ENCODE assay signal across 15 cellular contexts in the genomic region with DNA sequence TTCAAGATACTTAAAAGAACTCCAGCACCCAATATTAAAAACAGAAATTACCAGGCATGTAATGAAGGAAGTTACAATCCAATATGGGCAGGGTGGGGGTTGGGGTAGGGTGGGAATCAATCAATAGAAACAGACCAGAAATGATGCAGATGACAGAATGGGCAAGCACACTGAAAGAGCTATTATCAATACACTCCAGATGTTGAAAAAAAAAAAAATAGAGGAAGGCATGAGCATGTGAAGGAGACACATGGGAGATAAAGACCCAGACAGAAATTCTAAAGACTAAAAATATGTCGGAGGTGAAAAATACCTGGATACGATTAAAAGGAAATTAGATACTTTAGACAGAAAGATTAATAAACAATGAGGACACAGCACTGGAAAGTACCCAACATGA. TPM values are rescaled to one million over a fixed set of nuclear protein-coding genes. Genes with fewer than 3 reads are reported as not detected.
DNase-seq lines count a peak whose midpoint lies in the region; ATAC-seq and TF ChIP-seq lines count a peak whose summit lies in the region.
"Had no signal": no experiment of that assay in that cellular context is flagged by ENCODE, and none has a peak within 500 bp of the region (broad histone marks: within the 10 kb centered on the region; RNA-seq: fewer than 3 reads in every experiment).

No MANE protein-coding gene starts in this region.

- ATAC-seq in activated CD4-positive, alpha-beta T cell treated with anti-CD3 and anti-CD28 coated beads for 36 hours = no peak
- no peak for ATAC-seq in stimulated activated naive CD8-positive, alpha-beta T cell treated with anti-CD3 and anti-CD28 coated beads, Interleukin-15, amount 100 ng/mL, for 72 hours
- no peak for ATAC-seq in central memory CD8-positive, alpha-beta T cell (replicated peaks; ENCODE audit: extremely low read depth, poor library complexity, severe bottlenecking)
- no peak for ATAC-seq in stimulated activated memory B cell treated with anti-CD40 and anti-IgM and Interleukin-4, amounts not matched to agents 10 μg/mL and 1 μg/mL and 100 μg/mL, for 72 hours
- ATAC-seq in HG02981 (IDR thresholded peaks at IDR 0.05; ENCODE audit: unreplicated experiment) = no peak

- DNase-seq in activated CD4-positive, alpha-beta T cell treated with anti-CD3 and anti-CD28 coated beads for 36 hours = no peak
- no peak for DNase-seq in activated CD4-positive, alpha-beta T cell treated with anti-CD3 and anti-CD28 coated beads, Interleukin-2, amount 50 U/mL, for 4 hours
- DNase-seq in stimulated activated naive CD8-positive, alpha-beta T cell treated with anti-CD3 and anti-CD28 coated beads, Interleukin-15, amount 100 ng/mL, for 72 hours = no peak
- no peak for DNase-seq in central memory CD8-positive, alpha-beta T cell (ENCODE audit: low spot score in 2 of 2)
- DNase-seq in CD14-positive monocyte (ENCODE audit: low spot score) = no peak
- DNase-seq: Caco-2, H7, NCI-H1105, NCI-H187, NCI-H446 treated with DMSO at 0.1 percent for 48 hours, NCI-H774 had no signal

- H3K27ac Mint-ChIP-seq in activated CD4-positive, alpha-beta T cell treated with anti-CD3 and anti-CD28 coated beads for 36 hours = peak overlapping the region; percentile 28
- H3K27ac Mint-ChIP-seq in stimulated activated naive CD8-positive, alpha-beta T cell treated with anti-CD3 and anti-CD28 coated beads, Interleukin-15, Interleukin-2, amounts not matched to agents 100 ng/mL and 50 ng/mL, for 24 hours = peak overlapping the region; percentile 13
- peak overlapping the region in 1 of 2 donors; percentile 13 for H3K27ac Mint-ChIP-seq in stimulated activated naive CD8-positive, alpha-beta T cell treated with anti-CD3 and anti-CD28 coated beads, Interleukin-15, amount 100 ng/mL, for 72 hours
- peak overlapping the region; percentile 23 for H3K27ac Mint-ChIP-seq in central memory CD8-positive, alpha-beta T cell (ENCODE audit: low read depth)
- peak overlapping the region; percentile 70 for H3K27ac Mint-ChIP-seq in stimulated activated memory B cell treated with anti-CD40 and anti-IgM and Interleukin-4, amounts not matched to agents 10 μg/mL and 1 μg/mL and 100 μg/mL, for 72 hours
- H3K27ac Mint-ChIP-seq in CD14-positive monocyte = peak overlapping the region in 1 of 7 donors; percentile 41

- no peak overlapping the region for H3K4me3 Mint-ChIP-seq in activated CD4-positive, alpha-beta T cell treated with anti-CD3 and anti-CD28 coated beads for 36 hours
- H3K4me3 Mint-ChIP-seq in stimulated activated naive CD8-positive, alpha-beta T cell treated with anti-CD3 and anti-CD28 coated beads, Interleukin-15, Interleukin-2, amounts not matched to agents 100 ng/mL and 50 ng/mL, for 24 hours = no peak overlapping the region
- H3K4me3 Mint-ChIP-seq in stimulated activated naive CD8-positive, alpha-beta T cell treated with anti-CD3 and anti-CD28 coated beads, Interleukin-15, amount 100 ng/mL, for 72 hours = no peak overlapping the region
- H3K4me3 Mint-ChIP-seq in central memory CD8-positive, alpha-beta T cell = no peak overlapping the region
- no peak overlapping the region for H3K4me3 Mint-ChIP-seq in stimulated activated memory B cell treated with anti-CD40 and anti-IgM and Interleukin-4, amounts not matched to agents 10 μg/mL and 1 μg/mL and 100 μg/mL, for 72 hours
- H3K4me3 Mint-ChIP-seq in CD14-positive monocyte = no peak overlapping the region

- TF ChIP-seq CTCF in CD14-positive monocyte (IDR thresholded peaks at IDR 0.05) = no peak

- intact Hi-C loops in activated CD4-positive, alpha-beta T cell treated with anti-CD3 and anti-CD28 coated beads for 36 hours (cut with DNase I, micrococcal nuclease) = loop anchor here in 1 of 2 experiments (10.0 kb wide), 1 partner anchor 289 kb away; no protein-coding TSS in a partner anchor
- intact Hi-C loops in CD14-positive monocyte (cut with micrococcal nuclease) = no loop called here

- no peaks in the 10 kb centered on the region for H3K27me3 Mint-ChIP-seq in activated CD4-positive, alpha-beta T cell treated with anti-CD3 and anti-CD28 coated beads for 36 hours
- no peaks in the 10 kb centered on the region for H3K27me3 Mint-ChIP-seq in stimulated activated naive CD8-positive, alpha-beta T cell treated with anti-CD3 and anti-CD28 coated beads, Interleukin-15, Interleukin-2, amounts not matched to agents 100 ng/mL and 50 ng/mL, for 24 hours
- no peaks in the 10 kb centered on the region for H3K27me3 Mint-ChIP-seq in stimulated activated naive CD8-positive, alpha-beta T cell treated with anti-CD3 and anti-CD28 coated beads, Interleukin-15, amount 100 ng/mL, for 72 hours
- no peaks in the 10 kb centered on the region for H3K27me3 Mint-ChIP-seq in central memory CD8-positive, alpha-beta T cell
- no peaks in the 10 kb centered on the region for H3K27me3 Mint-ChIP-seq in stimulated activated memory B cell treated with anti-CD40 and anti-IgM and Interleukin-4, amounts not matched to agents 10 μg/mL and 1 μg/mL and 100 μg/mL, for 72 hours
- H3K27me3 Mint-ChIP-seq in CD14-positive monocyte (ENCODE audit: low read depth in 3 of 3) = no peaks in the 10 kb centered on the region

- CTCF ChIA-PET in activated CD4-positive, alpha-beta T cell treated with anti-CD3 and anti-CD28 coated beads for 36 hours (lab: Charles Lee) = interaction anchor here (0.8 to 2.4 kb wide), 4 partner anchors 13 to 475 kb away, joined by 3 to 19 read pairs (median 5); a partner anchor contains a TSS

- H3K36me3 Mint-ChIP-seq in activated CD4-positive, alpha-beta T cell treated with anti-CD3 and anti-CD28 coated beads for 36 hours (ENCODE audit: low read depth) = peaks cover 42% of the 10 kb centered on the region
- peaks cover 48% of the 10 kb centered on the region for H3K36me3 Mint-ChIP-seq in stimulated activated naive CD8-positive, alpha-beta T cell treated with anti-CD3 and anti-CD28 coated beads, Interleukin-15, Interleukin-2, amounts not matched to agents 100 ng/mL and 50 ng/mL, for 24 hours (ENCODE audit: low read depth)
- H3K36me3 Mint-ChIP-seq in central memory CD8-positive, alpha-beta T cell (ENCODE audit: insufficient read depth) = peaks cover 22% of the 10 kb centered on the region
- H3K36me3 Mint-ChIP-seq in stimulated activated memory B cell treated with anti-CD40 and anti-IgM and Interleukin-4, amounts not matched to agents 10 μg/mL and 1 μg/mL and 100 μg/mL, for 72 hours = peaks cover 30% of the 10 kb centered on the region
- peaks cover 43 to 48% of the 10 kb centered on the region in 2 donors for H3K36me3 Mint-ChIP-seq in CD14-positive monocyte

- no peaks in the 10 kb centered on the region for H3K9me3 Mint-ChIP-seq in activated CD4-positive, alpha-beta T cell treated with anti-CD3 and anti-CD28 coated beads for 36 hours (ENCODE audit: low read depth)
- no peaks in the 10 kb centered on the region for H3K9me3 Mint-ChIP-seq in stimulated activated naive CD8-positive, alpha-beta T cell treated with anti-CD3 and anti-CD28 coated beads, Interleukin-15, Interleukin-2, amounts not matched to agents 100 ng/mL and 50 ng/mL, for 24 hours
- H3K9me3 Mint-ChIP-seq in stimulated activated naive CD8-positive, alpha-beta T cell treated with anti-CD3 and anti-CD28 coated beads, Interleukin-15, amount 100 ng/mL, for 72 hours = no peaks in the 10 kb centered on the region
- H3K9me3 Mint-ChIP-seq in central memory CD8-positive, alpha-beta T cell = no peaks in the 10 kb centered on the region
- H3K9me3 Mint-ChIP-seq in stimulated activated memory B cell treated with anti-CD40 and anti-IgM and Interleukin-4, amounts not matched to agents 10 μg/mL and 1 μg/mL and 100 μg/mL, for 72 hours = no peaks in the 10 kb centered on the region
- H3K9me3 Mint-ChIP-seq in CD14-positive monocyte = no peaks in the 10 kb centered on the region

- H3K4me1 Mint-ChIP-seq in activated CD4-positive, alpha-beta T cell treated with anti-CD3 and anti-CD28 coated beads for 36 hours = peaks cover 71% of the 10 kb centered on the region
- peaks cover 66% of the 10 kb centered on the region for H3K4me1 Mint-ChIP-seq in stimulated activated naive CD8-positive, alpha-beta T cell treated with anti-CD3 and anti-CD28 coated beads, Interleukin-15, Interleukin-2, amounts not matched to agents 100 ng/mL and 50 ng/mL, for 24 hours (ENCODE audit: low read depth)
- peaks cover 83% of the 10 kb centered on the region for H3K4me1 Mint-ChIP-seq in stimulated activated naive CD8-positive, alpha-beta T cell treated with anti-CD3 and anti-CD28 coated beads, Interleukin-15, amount 100 ng/mL, for 72 hours
- H3K4me1 Mint-ChIP-seq in central memory CD8-positive, alpha-beta T cell = peaks cover 12% of the 10 kb centered on the region
- peaks cover 8% of the 10 kb centered on the region for H3K4me1 Mint-ChIP-seq in stimulated activated memory B cell treated with anti-CD40 and anti-IgM and Interleukin-4, amounts not matched to agents 10 μg/mL and 1 μg/mL and 100 μg/mL, for 72 hours
- H3K4me1 Mint-ChIP-seq in CD14-positive monocyte = peaks cover 2% of the 10 kb centered on the region

- POLR2A ChIA-PET in activated CD4-positive, alpha-beta T cell treated with anti-CD3 and anti-CD28 coated beads for 36 hours (lab: Charles Lee) = interaction anchor here (1.1 kb wide), 1 partner anchor 9 kb away, joined by 6 read pairs; no protein-coding TSS in a partner anchor

RNA-seq across cellular contexts. Expression of a gene that starts 19.0 kb away (rescaled TPM):
- total RNA-seq in activated CD4-positive, alpha-beta T cell treated with anti-CD3 and anti-CD28 coated beads for 36 hours = 10 to 100 TPM; 72.2 to 89.9 TPM
- 1 to 10 TPM in 1 of 2 donors, under 1 TPM in 1; 0.96 to 1.2 TPM for polyA plus RNA-seq in CD14-positive monocyte
- total RNA-seq: MCF 10A had no signal

RNA-seq across cellular contexts. Expression of a gene that starts 42.0 kb away (rescaled TPM):
- total RNA-seq in activated CD4-positive, alpha-beta T cell treated with anti-CD3 and anti-CD28 coated beads for 36 hours = 10 to 100 TPM; 22.6 to 26.8 TPM
- polyA plus RNA-seq in CD14-positive monocyte = 1 to 10 TPM; 4.4 to 9.2 TPM
